In the genomic region with DNA sequence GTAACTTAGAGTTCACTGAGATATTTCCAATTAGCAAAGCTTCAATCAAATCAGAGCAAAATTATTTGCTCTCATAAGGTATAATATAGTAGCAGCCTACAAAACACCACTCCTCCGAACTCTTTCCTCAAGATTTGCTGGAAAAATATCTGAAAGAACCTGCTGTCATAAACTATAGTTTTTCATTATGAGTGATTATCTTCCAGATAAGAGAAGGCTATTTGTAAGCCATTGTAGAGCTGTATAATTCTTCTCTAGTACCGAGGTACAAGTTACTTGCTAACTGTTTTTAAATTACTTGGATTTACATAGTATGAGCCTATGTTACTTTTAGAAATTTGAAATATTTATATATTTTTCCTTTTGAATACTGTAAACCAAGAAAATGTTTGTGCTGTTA, we compare ENCODE assay signal across 9 cellular contexts. TPM values are rescaled to one million over a fixed set of nuclear protein-coding genes. Genes with fewer than 3 reads are reported as not detected.
DNase-seq lines count a peak whose midpoint lies in the region; ATAC-seq and TF ChIP-seq lines count a peak whose summit lies in the region.
"Had no signal": no experiment of that assay in that cellular context is flagged by ENCODE, and none has a peak within 500 bp of the region (broad histone marks: within the 10 kb centered on the region; RNA-seq: fewer than 3 reads in every experiment).

No MANE protein-coding gene starts in this region.

- peak overlapping the region; percentile 81 for H3K4me2 ChIP-seq in hepatocyte

- H3K9me3 ChIP-seq in WERI-Rb-1 (ENCODE audit: severe bottlenecking) (no peaks in the 10 kb centered on the region), hepatocyte (ENCODE audit: low read depth) (no peaks in the 10 kb centered on the region)

- no peaks in the 10 kb centered on the region for H3K9me2 ChIP-seq in hepatocyte (replicated peaks; ENCODE audit: insufficient read depth)

- no peak for ATAC-seq in HG02884 (IDR thresholded peaks at IDR 0.05; ENCODE audit: unreplicated experiment)
- ATAC-seq: foreskin keratinocyte had no signal

- H2AFZ ChIP-seq in hepatocyte, result peak overlapping the region; percentile 39

- TF ChIP-seq CTCF in AG10803 (conservative IDR thresholded peaks at IDR 0.05; ENCODE audit: low read length) (no peak), GM12875 (IDR thresholded peaks at IDR 0.05; ENCODE audit: borderline replicate concordance, insufficient read depth, low read depth, low read length) (no peak), WERI-Rb-1 (IDR thresholded peaks at IDR 0.05; ENCODE audit: low read depth, low read length) (no peak), hepatocyte (IDR thresholded peaks at IDR 0.05; ENCODE audit: poor library complexity) (no peak)

- H3K36me3 ChIP-seq in WERI-Rb-1 (peaks cover 44% of the 10 kb centered on the region), hepatocyte (replicated peaks; ENCODE audit: insufficient read depth, low read depth) (no peaks in the 10 kb centered on the region)

- no peaks in the 10 kb centered on the region for H4K20me1 ChIP-seq in hepatocyte (ENCODE audit: insufficient read depth, poor library complexity, severe bottlenecking)

- H3K4me1 ChIP-seq in hepatocyte (ENCODE audit: insufficient read depth), result peaks cover 17% of the 10 kb centered on the region

- no peaks in the 10 kb centered on the region for H3K27me3 ChIP-seq in WERI-Rb-1 (ENCODE audit: insufficient read depth, low read depth, severe bottlenecking)
- H3K27me3 ChIP-seq in hepatocyte, result no peaks in the 10 kb centered on the region
- H3K27me3 ChIP-seq: foreskin keratinocyte had no signal

- H3K79me2 ChIP-seq in hepatocyte, result peaks cover 57% of the 10 kb centered on the region

- H3K4me3 ChIP-seq in AG10803 (ENCODE audit: low read length), result peak overlapping the region; percentile 89
- H3K4me3 ChIP-seq in GM12875 (ENCODE audit: low read depth, low read length), result peak overlapping the region; percentile 33
- peak overlapping the region; percentile 100 for H3K4me3 ChIP-seq in WERI-Rb-1 (ENCODE audit: low read depth, low read length)
- no peak overlapping the region for H3K4me3 ChIP-seq in hepatocyte

- DNase-seq in AG10803 (ENCODE audit: low read depth) (no peak), WERI-Rb-1 (no peak), hepatocyte (ENCODE audit: low spot score) (no peak), HUDEP-2 (lab: John Stamatoyannopoulos, UW; ENCODE audit: unreplicated experiment in 76 of 76) (no peak), NCI-H2107 treated with DMSO at 0.1 percent for 48 hours (lab: John Stamatoyannopoulos, UW; ENCODE audit: unreplicated experiment) (no peak), cerebellum (ENCODE audit: low spot score) (no peak)

- WGBS in hepatocyte (ENCODE audit: low lambda C conversion rate, missing lambda C conversion rate), result 30% methylated on average over 2 of the region's 2 CpGs

- H3K27ac ChIP-seq in WERI-Rb-1, result no peak overlapping the region
- H3K27ac ChIP-seq in hepatocyte, result no peak overlapping the region
- H3K27ac ChIP-seq: foreskin keratinocyte had no signal

RNA-seq across cellular contexts. Expression of a gene that starts 2.1 kb away (rescaled TPM):
- 5.6 and 6.5 TPM in 2 replicates for total RNA-seq in hepatocyte
- 3.9 and 5.6 TPM in 2 replicates for polyA plus RNA-seq in hepatocyte
- total RNA-seq in cerebellum, result 20.3 TPM

RNA-seq across cellular contexts. Expression of a gene that starts 2.1 kb away (rescaled TPM):
- total RNA-seq in hepatocyte, result 9.9 and 16.0 TPM in 2 replicates
- 7.4 and 7.6 TPM in 2 replicates for polyA plus RNA-seq in hepatocyte
- 18.4 TPM for total RNA-seq in cerebellum
